In the genomic region with DNA sequence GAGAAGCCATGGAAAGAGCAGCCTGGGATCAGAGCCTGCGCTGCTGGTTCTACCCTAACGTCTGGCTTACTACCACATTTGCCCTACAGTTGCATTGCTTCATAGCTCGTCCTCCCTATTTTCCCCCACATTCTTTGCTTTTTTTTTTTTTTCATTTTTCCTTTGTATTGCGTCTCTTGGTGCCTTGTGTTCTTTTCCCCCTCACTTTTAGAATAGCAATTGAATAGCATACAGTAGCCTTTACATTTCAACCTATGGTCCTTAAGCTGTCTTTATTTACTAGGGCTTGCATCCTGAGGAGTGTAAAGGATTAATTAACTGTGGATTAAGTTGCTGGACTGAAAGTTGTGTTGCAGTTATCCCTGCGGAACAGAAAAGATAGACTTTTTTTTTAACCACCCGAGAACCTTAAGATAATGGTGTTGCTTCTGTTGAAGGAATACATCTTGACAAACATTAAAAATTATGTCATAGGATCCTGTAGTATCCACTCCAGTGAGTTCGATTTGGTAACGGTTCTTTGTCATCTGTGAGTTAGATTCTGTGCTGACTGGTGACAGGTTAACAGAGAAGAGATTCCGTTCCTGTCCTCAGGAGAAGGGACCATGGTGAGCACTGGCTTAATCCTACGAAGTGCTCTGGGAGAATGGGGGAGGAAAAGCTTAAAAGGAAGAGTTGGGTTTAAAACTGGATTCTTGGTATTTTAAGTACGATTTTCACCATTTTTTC, we compare ENCODE assay signal across 8 cellular contexts.
DNase-seq lines count a peak whose midpoint lies in the region; ATAC-seq and TF ChIP-seq lines count a peak whose summit lies in the region.

No MANE protein-coding gene starts in this region.

- no peaks in the 10 kb centered on the region for H3K9me3 ChIP-seq in heart right ventricle
- no peaks in the 10 kb centered on the region for H3K9me3 ChIP-seq in colonic mucosa
- no peaks in the 10 kb centered on the region for H3K9me3 ChIP-seq in muscle layer of duodenum (ENCODE audit: control insufficient read depth in 1 of 2, low read length in 2 of 2)

- 7 to 8% methylated on average over 11 of the region's 11 CpGs for WGBS in heart right ventricle, 2 donors

- peak overlapping the region; percentile 70 to 81 for H3K9ac ChIP-seq in colonic mucosa (ENCODE audit: low read depth in 2 of 2, low read length in 2 of 2)

- H3K4me1 ChIP-seq in heart right ventricle: peaks cover 0 to 35% (median 17%) of the 10 kb centered on the region in 9 donors
- H3K4me1 ChIP-seq in colonic mucosa: no peaks in the 10 kb centered on the region
- H3K4me1 ChIP-seq in muscle layer of duodenum (ENCODE audit: control insufficient read depth in 1 of 2, insufficient read depth in 2 of 2, low read length in 2 of 2): no peaks in the 10 kb centered on the region

- intact Hi-C loops in heart right ventricle (cut with DNase I): no loop called here
- intact Hi-C loops in Right ventricle myocardium inferior (cut with DNase I): loop anchor here (5.0 to 10.0 kb wide), 2 partner anchors 56 to 1047 kb away; partner anchors contain the start of gene NLGN1
- intact Hi-C loops in colonic mucosa (cut with DNase I): no loop called here

- DNase-seq in heart right ventricle (no peak), Right ventricle myocardium inferior (ENCODE audit: missing footprints) (no peak), NCI-H69 (lab: John Stamatoyannopoulos, UW) (peak; percentile 86), colonic mucosa (no peak), GM19240 (ENCODE audit: insufficient read length, low spot score) (no peak), cortex of kidney (lab: John Stamatoyannopoulos, UW) (no peak)

- H3K27me3 ChIP-seq in heart right ventricle (peaks cover 0 to 10% (median 0%) of the 10 kb centered on the region in 7 donors), colonic mucosa (no peaks in the 10 kb centered on the region), muscle layer of duodenum (ENCODE audit: low read depth, low read length) (no peaks in the 10 kb centered on the region)

- TF ChIP-seq CTCF in heart right ventricle (IDR thresholded peaks at IDR 0.05): no peak
- no peak for TF ChIP-seq CTCF in colonic mucosa (IDR thresholded peaks at IDR 0.05)

- H3K36me3 ChIP-seq in heart right ventricle: no peaks in the 10 kb centered on the region
- no peaks in the 10 kb centered on the region for H3K36me3 ChIP-seq in colonic mucosa
- H3K36me3 ChIP-seq in muscle layer of duodenum (ENCODE audit: control insufficient read depth in 1 of 2, insufficient read depth in 2 of 2, low read length in 2 of 2): peaks cover 0 to 8% of the 10 kb centered on the region in 2 donors

- peak overlapping the region; percentile 94 to 98 (median 98) for H3K27ac ChIP-seq in heart right ventricle
- H3K27ac ChIP-seq in colonic mucosa: peak overlapping the region; percentile 97
- peak overlapping the region; percentile 90 for H3K27ac ChIP-seq in muscle layer of duodenum (ENCODE audit: low read length)

- H3K4me3 ChIP-seq in heart right ventricle (peak overlapping the region; percentile 57 to 87 (median 73)), colonic mucosa (peak overlapping the region; percentile 67), muscle layer of duodenum (ENCODE audit: low read depth in 1 of 2, low read length in 2 of 2) (peak overlapping the region; percentile 69 to 87)

- ATAC-seq in heart right ventricle: peak in 1 of 8 donors; percentile 31
- ATAC-seq in Right ventricle myocardium inferior: no peak
- ATAC-seq in GM19455 (IDR thresholded peaks at IDR 0.05; ENCODE audit: unreplicated experiment): no peak
